Comparison of ENCODE assay signal across 2 cellular contexts in genomic region chr2:231407686-231408085, GRCh38. TPM values are rescaled to one million over a fixed set of nuclear protein-coding genes. Genes with fewer than 3 reads are reported as not detected.
"Had no signal": no experiment of that assay in that cellular context is flagged by ENCODE, and none has a peak within 500 bp of the region (broad histone marks: within the 10 kb centered on the region; RNA-seq: fewer than 3 reads in every experiment).

No MANE protein-coding gene starts in this region.

RNA-seq across cellular contexts. Expression of gene B3GNT7, which starts 12.2 kb away (rescaled TPM):
- total RNA-seq: myocyte had no signal
- polyA plus RNA-seq: keratinocyte had no signal
